ENCODE assay signal across 9 cellular contexts in genomic region chr4:54099959-54100606, GRCh38. TPM values are rescaled to one million over a fixed set of nuclear protein-coding genes. Genes with fewer than 3 reads are reported as not detected.
A peak's percentile ranks its signal among the peaks of the same experiment; 100 is the strongest.
DNase-seq lines count a peak whose midpoint lies in the region; ATAC-seq and TF ChIP-seq lines count a peak whose summit lies in the region.
"Had no signal": no experiment of that assay in that cellular context is flagged by ENCODE, and none has a peak within 500 bp of the region (broad histone marks: within the 10 kb centered on the region; RNA-seq: fewer than 3 reads in every experiment).

TSS of gene GSX2 (plus strand) at chr4:54100163. CDS start at chr4:54100345, 182 bp downstream.

- peaks cover 97% of the 10 kb centered on the region for H3K27me3 Mint-ChIP-seq in activated T-cell treated with anti-CD3 and anti-CD28 coated beads, Interleukin-2, amount 50 U/mL, for 24 hours

- H3K27ac ChIP-seq in ascending aorta (no peak within 1 kb of the TSS), tibial nerve (peak within 1 kb of the TSS in 1 of 4 donors; percentile 40)

- H3K27me3 ChIP-seq in ascending aorta = peaks cover 14% of the 10 kb centered on the region
- H3K27me3 ChIP-seq in kidney epithelial cell (ENCODE audit: control insufficient read depth, insufficient read depth, low read length) = peaks cover 91% of the 10 kb centered on the region
- H3K27me3 ChIP-seq in tibial nerve = peaks cover 0 to 100% of the 10 kb centered on the region in 2 donors

- H3K4me3 ChIP-seq in ascending aorta (peak within 1 kb of the TSS; percentile 50 to 61), kidney epithelial cell (ENCODE audit: low read depth, low read length) (peak within 1 kb of the TSS; percentile 18), tibial nerve (peak within 1 kb of the TSS; percentile 12 to 45 (median 28))

- TF ChIP-seq EP300 in tibial nerve (IDR thresholded peaks at IDR 0.05) = no peak

- peaks cover 58% of the 10 kb centered on the region for H3K4me1 Mint-ChIP-seq in activated T-cell treated with anti-CD3 and anti-CD28 coated beads, Interleukin-2, amount 50 U/mL, for 24 hours (ENCODE audit: low read depth)

- H3K4me3 Mint-ChIP-seq in activated T-cell treated with anti-CD3 and anti-CD28 coated beads, Interleukin-2, amount 50 U/mL, for 24 hours = peak within 1 kb of the TSS; percentile 64

- H3K36me3 Mint-ChIP-seq in activated T-cell treated with anti-CD3 and anti-CD28 coated beads, Interleukin-2, amount 50 U/mL, for 24 hours (ENCODE audit: low read depth) = no peaks in the 10 kb centered on the region

- 2 to 3% methylated on average over 23 to 32 of the region's 62 CpGs for WGBS in tibial nerve, 2 donors

- TF ChIP-seq POLR2A in tibial nerve (IDR thresholded peaks at IDR 0.05) = no peak

- intact Hi-C loops in ascending aorta (cut with DNase I) = loop anchor here (5.0 kb wide), 2 partner anchors 62 to 168 kb away; no protein-coding TSS in a partner anchor

- ATAC-seq in HG03139 (IDR thresholded peaks at IDR 0.05; ENCODE audit: unreplicated experiment) (no peak), HG03095 (IDR thresholded peaks at IDR 0.05; ENCODE audit: unreplicated experiment) (no peak)

- H3K4me1 ChIP-seq in ascending aorta (peaks cover 9 to 25% of the 10 kb centered on the region in 2 donors), tibial nerve (peaks cover 0 to 62% (median 33%) of the 10 kb centered on the region in 4 donors)

- DNase-seq in activated T-cell treated with anti-CD3 and anti-CD28 coated beads, Interleukin-2, amount 50 U/mL, for 24 hours = no peak
- no peak for DNase-seq in activated T-cell treated with anti-CD3 and anti-CD28 coated beads, Interleukin-2, amount 50 U/mL, for 1 hour
- DNase-seq in ascending aorta (ENCODE audit: low spot score in 2 of 2) = no peak
- DNase-seq in kidney epithelial cell (ENCODE audit: low read depth) = no peak
- no peak for DNase-seq in tibial nerve (ENCODE audit: low spot score in 2 of 2)
- DNase-seq in NOMO-1 treated with dmso at 0.1 percent for 144 hours (lab: John Stamatoyannopoulos, UW; ENCODE audit: unreplicated experiment) = no peak
- DNase-seq: NCI-H1092 treated with DMSO at 0.1 percent for 48 hours had no signal

- H3K36me3 ChIP-seq in ascending aorta = no peaks in the 10 kb centered on the region
- no peaks in the 10 kb centered on the region for H3K36me3 ChIP-seq in kidney epithelial cell (ENCODE audit: control insufficient read depth, insufficient read depth, low read length)
- no peaks in the 10 kb centered on the region for H3K36me3 ChIP-seq in tibial nerve

- H3K9me3 Mint-ChIP-seq in activated T-cell treated with anti-CD3 and anti-CD28 coated beads, Interleukin-2, amount 50 U/mL, for 24 hours = no peaks in the 10 kb centered on the region

- TF ChIP-seq CTCF in ascending aorta (IDR thresholded peaks at IDR 0.05) (no peak), kidney epithelial cell (IDR thresholded peaks at IDR 0.05; ENCODE audit: insufficient read depth, low read length, poor library complexity, severe bottlenecking) (no peak), tibial nerve (IDR thresholded peaks at IDR 0.05) (no peak)

- H3K27ac Mint-ChIP-seq in activated T-cell treated with anti-CD3 and anti-CD28 coated beads, Interleukin-2, amount 50 U/mL, for 24 hours = no peak within 1 kb of the TSS

- H3K9me3 ChIP-seq in ascending aorta (no peaks in the 10 kb centered on the region), tibial nerve (no peaks in the 10 kb centered on the region)

RNA-seq across cellular contexts. Expression of gene GSX2, which starts in this region (rescaled TPM):
- total RNA-seq in ascending aorta = not detected
- total RNA-seq in kidney epithelial cell = not detected in 2 replicates
- total RNA-seq in tibial nerve = 1 to 10 TPM in 2 of 4 donors, not detected in 2; 3.3 to 4.4 TPM
